ENCODE assay signal across 8 cellular contexts in the genomic region with DNA sequence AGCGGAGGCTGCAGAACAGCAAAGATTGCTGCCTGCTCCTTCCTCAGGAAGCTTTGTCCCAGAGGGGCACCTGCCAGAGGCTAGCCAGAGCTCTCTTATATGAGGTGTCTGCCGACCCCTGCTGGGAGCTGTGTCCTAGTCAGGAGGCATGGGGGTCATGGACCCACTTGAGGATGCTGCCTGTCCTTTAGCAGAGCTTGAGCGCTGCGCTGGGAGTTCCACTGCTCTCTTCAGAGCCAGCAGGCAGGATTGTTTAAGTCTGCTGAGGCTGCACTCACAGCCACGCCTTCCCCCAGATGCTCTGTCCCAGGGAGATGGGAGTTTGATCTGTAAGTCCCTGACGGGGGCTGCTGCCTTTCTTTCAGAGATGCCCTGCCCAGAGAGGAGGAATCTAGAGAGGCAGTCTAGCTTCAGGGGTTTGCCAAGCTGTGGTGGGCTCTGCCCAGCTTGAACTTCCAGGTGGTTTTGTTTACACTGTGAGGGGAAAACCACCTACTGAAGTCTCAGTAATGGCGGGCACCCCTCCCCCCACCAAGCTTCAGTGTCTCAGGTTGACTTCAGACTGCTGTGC. TPM values are rescaled to one million over a fixed set of nuclear protein-coding genes. Genes with fewer than 3 reads are reported as not detected.
DNase-seq lines count a peak whose midpoint lies in the region; ATAC-seq and TF ChIP-seq lines count a peak whose summit lies in the region.

No MANE protein-coding gene starts in this region.

- no peak for TF ChIP-seq EP300 in suprapubic skin (IDR thresholded peaks at IDR 0.05)

- no peak for TF ChIP-seq POLR2A in suprapubic skin (IDR thresholded peaks at IDR 0.05)

- intact Hi-C loops in dorsolateral prefrontal cortex (cut with DNase I), result no loop called here

- no peaks in the 10 kb centered on the region for H3K27me3 Mint-ChIP-seq in nephron progenitor cell (ENCODE audit: low read depth, poor library complexity)

- peaks cover 44% of the 10 kb centered on the region for H3K9me3 Mint-ChIP-seq in nephron progenitor cell

- H3K27me3 ChIP-seq in dorsolateral prefrontal cortex (no peaks in the 10 kb centered on the region), suprapubic skin (no peaks in the 10 kb centered on the region)

- H3K4me3 ChIP-seq in dorsolateral prefrontal cortex, result no peak overlapping the region
- H3K4me3 ChIP-seq in suprapubic skin, result no peak overlapping the region

- peaks cover 49% of the 10 kb centered on the region for H3K36me3 Mint-ChIP-seq in nephron progenitor cell (ENCODE audit: low read depth)

- peak; percentile 78 for DNase-seq in activated CD8-positive, alpha-beta memory T cell treated with anti-CD3 and anti-CD28 coated beads for 24 hours
- DNase-seq in nephron progenitor cell (peak; percentile 11), NCI-H446 (lab: John Stamatoyannopoulos, UW) (no peak), G401 (ENCODE audit: low spot score) (no peak), dorsolateral prefrontal cortex (no peak), suprapubic skin (ENCODE audit: low spot score in 2 of 2) (no peak)

- H3K4me1 Mint-ChIP-seq in nephron progenitor cell, result peaks cover 19% of the 10 kb centered on the region

- H3K27ac ChIP-seq in dorsolateral prefrontal cortex (no peak overlapping the region), suprapubic skin (no peak overlapping the region)

- ATAC-seq in GM18517 (IDR thresholded peaks at IDR 0.05; ENCODE audit: unreplicated experiment) (peak; percentile 32), HG03439 (IDR thresholded peaks at IDR 0.05; ENCODE audit: unreplicated experiment) (peak; percentile 47)

- H3K27ac Mint-ChIP-seq in nephron progenitor cell, result peak overlapping the region; percentile 14

- no peaks in the 10 kb centered on the region for H3K9me3 ChIP-seq in suprapubic skin

- peak overlapping the region; percentile 27 for H3K4me3 Mint-ChIP-seq in nephron progenitor cell

- peaks cover 3% of the 10 kb centered on the region for H3K36me3 ChIP-seq in suprapubic skin

- peaks cover 3% of the 10 kb centered on the region for H3K4me1 ChIP-seq in suprapubic skin

- 82% methylated on average over 5 of the region's 7 CpGs for WGBS in suprapubic skin

- TF ChIP-seq CTCF in nephron progenitor cell (IDR thresholded peaks at IDR 0.05), result no peak
- TF ChIP-seq CTCF in dorsolateral prefrontal cortex (IDR thresholded peaks at IDR 0.05 in 54 of 56, conservative IDR thresholded peaks at IDR 0.05 in 2 of 56; ENCODE audit: low read depth in 1 of 56, partially characterized antibody in 56 of 56), result no peak
- no peak for TF ChIP-seq CTCF in suprapubic skin (IDR thresholded peaks at IDR 0.05)

- in situ Hi-C loops in G401 (cut with HindIII; ENCODE audit: low sequenced_read_pairs), result no loop called here

RNA-seq across cellular contexts. Expression of a gene that starts 10.9 kb away (rescaled TPM):
- total RNA-seq in G401 (2014; rRNA removed; shearing (Covaris generic)), result 22.2 and 26.8 TPM in 2 replicates
- total RNA-seq in dorsolateral prefrontal cortex (10 to 100 TPM; 12.5 to 37.5 (median 22.1) TPM), suprapubic skin (10 to 100 TPM in 3 of 4 donors, 1 to 10 TPM in 1; 7.7 to 19.6 (median 15.8) TPM)

Comparison
In these comparisons a context has a peak if more than half of its experiments do, and no peak if none do; other contexts are left out.
1. DNase-seq: peak in activated CD8-positive, alpha-beta memory T cell treated with anti-CD3 and anti-CD28 coated beads for 24 hours (single experiment) and nephron progenitor cell (single experiment); none in NCI-H446 (0 of 2), G401 (single experiment), dorsolateral prefrontal cortex (0 of 10) and suprapubic skin (0 of 2).